Comparison of ENCODE assay signal across 13 cellular contexts in genomic region chr1:8533124-8533523, GRCh38.
A peak's percentile ranks its signal among the peaks of the same experiment; 100 is the strongest.
DNase-seq lines count a peak whose midpoint lies in the region; ATAC-seq and TF ChIP-seq lines count a peak whose summit lies in the region.
"Had no signal": no experiment of that assay in that cellular context is flagged by ENCODE, and none has a peak within 500 bp of the region (broad histone marks: within the 10 kb centered on the region; RNA-seq: fewer than 3 reads in every experiment).

No MANE protein-coding gene starts in this region.

- H3K4me3 ChIP-seq in Peyer's patch = no peak overlapping the region
- H3K4me3 ChIP-seq: smooth muscle cell had no signal

- no peaks in the 10 kb centered on the region for H3K9me3 ChIP-seq in Peyer's patch

- TF ChIP-seq CTCF in Peyer's patch (IDR thresholded peaks at IDR 0.05) = no peak
- no peak for TF ChIP-seq CTCF in foreskin keratinocyte (conservative IDR thresholded peaks at IDR 0.05)

- peak overlapping the region in 2 of 4 donors; percentile 0 to 55 for H3K27ac ChIP-seq in Peyer's patch
- H3K27ac ChIP-seq in foreskin keratinocyte = no peak overlapping the region

- ATAC-seq in GM21737 (IDR thresholded peaks at IDR 0.05; ENCODE audit: unreplicated experiment) = peak; percentile 59
- ATAC-seq in stimulated activated naive CD8-positive, alpha-beta T cell treated with anti-CD3 and anti-CD28 coated beads, Interleukin-15, Interleukin-2, amounts not matched to agents 100 U/mL and 50 U/mL, for 24 hours = peak; percentile 55
- no peak for ATAC-seq in foreskin keratinocyte
- ATAC-seq: effector memory CD8-positive, alpha-beta T cell had no signal

- no peaks in the 10 kb centered on the region for H3K27me3 Mint-ChIP-seq in activated T-cell treated with anti-CD3 and anti-CD28 coated beads, Interleukin-2, amount 50 U/mL, for 24 hours
- H3K27me3 Mint-ChIP-seq in T-helper 2 cell treated with Interferon-gamma antibody and Interleukin-4, amounts not matched to agents 5 μg/mL and 100 μg/mL, for 36 hours (ENCODE audit: low read depth) = no peaks in the 10 kb centered on the region
- H3K27me3 Mint-ChIP-seq: effector memory CD8-positive, alpha-beta T cell had no signal

- DNase-seq in activated T-cell treated with anti-CD3 and anti-CD28 coated beads, Interleukin-2, amount 50 U/mL, for 24 hours = no peak
- no peak for DNase-seq in activated T-cell treated with anti-CD3 and anti-CD28 coated beads, Interleukin-2, amount 50 U/mL, for 48 hours
- DNase-seq in T-helper 2 cell treated with Interferon-gamma antibody and Interleukin-4, amounts not matched to agents 5 μg/mL and 100 μg/mL, for 36 hours (ENCODE audit: low spot score) = no peak
- DNase-seq in stimulated activated naive CD8-positive, alpha-beta T cell treated with anti-CD3 and anti-CD28 coated beads, Interleukin-15, Interleukin-2, amounts not matched to agents 100 U/mL and 50 U/mL, for 24 hours = no peak
- no peak for DNase-seq in kidney glomerular epithelial cell (lab: John Stamatoyannopoulos, UW)
- no peak for DNase-seq in Peyer's patch
- no peak for DNase-seq in foreskin keratinocyte
- DNase-seq: ACHN; effector memory CD8-positive, alpha-beta T cell; NCI-H1092 treated with DMSO at 0.1 percent for 48 hours; stimulated activated CD8-positive, alpha-beta memory T cell treated with anti-CD3 and anti-CD28 coated beads, Interleukin-4, amount 100 ng/mL, for 48 hours had no signal

- H3K27ac Mint-ChIP-seq in activated T-cell treated with anti-CD3 and anti-CD28 coated beads, Interleukin-2, amount 50 U/mL, for 24 hours = peak overlapping the region; percentile 81
- H3K27ac Mint-ChIP-seq in T-helper 2 cell treated with Interferon-gamma antibody and Interleukin-4, amounts not matched to agents 5 μg/mL and 100 μg/mL, for 36 hours = peak overlapping the region; percentile 80
- H3K27ac Mint-ChIP-seq: effector memory CD8-positive, alpha-beta T cell had no signal

- H3K4me3 Mint-ChIP-seq in activated T-cell treated with anti-CD3 and anti-CD28 coated beads, Interleukin-2, amount 50 U/mL, for 24 hours = peak overlapping the region; percentile 28
- H3K4me3 Mint-ChIP-seq in T-helper 2 cell treated with Interferon-gamma antibody and Interleukin-4, amounts not matched to agents 5 μg/mL and 100 μg/mL, for 36 hours = peak overlapping the region; percentile 56
- H3K4me3 Mint-ChIP-seq: effector memory CD8-positive, alpha-beta T cell had no signal

- no peaks in the 10 kb centered on the region for H3K9me3 Mint-ChIP-seq in activated T-cell treated with anti-CD3 and anti-CD28 coated beads, Interleukin-2, amount 50 U/mL, for 24 hours
- no peaks in the 10 kb centered on the region for H3K9me3 Mint-ChIP-seq in T-helper 2 cell treated with Interferon-gamma antibody and Interleukin-4, amounts not matched to agents 5 μg/mL and 100 μg/mL, for 36 hours
- H3K9me3 Mint-ChIP-seq: effector memory CD8-positive, alpha-beta T cell had no signal

- H3K4me1 ChIP-seq in Peyer's patch (no peaks in the 10 kb centered on the region), foreskin keratinocyte (no peaks in the 10 kb centered on the region)

- no peak for TF ChIP-seq POLR2A in Peyer's patch (IDR thresholded peaks at IDR 0.05)

- H3K36me3 Mint-ChIP-seq in activated T-cell treated with anti-CD3 and anti-CD28 coated beads, Interleukin-2, amount 50 U/mL, for 24 hours (ENCODE audit: low read depth) = peaks cover 5% of the 10 kb centered on the region
- H3K36me3 Mint-ChIP-seq in T-helper 2 cell treated with Interferon-gamma antibody and Interleukin-4, amounts not matched to agents 5 μg/mL and 100 μg/mL, for 36 hours (ENCODE audit: low read depth) = peaks cover 18% of the 10 kb centered on the region

- no peaks in the 10 kb centered on the region for H3K36me3 ChIP-seq in Peyer's patch

- H3K27me3 ChIP-seq in Peyer's patch = no peaks in the 10 kb centered on the region
- no peaks in the 10 kb centered on the region for H3K27me3 ChIP-seq in foreskin keratinocyte

- peaks cover 41% of the 10 kb centered on the region for H3K4me1 Mint-ChIP-seq in activated T-cell treated with anti-CD3 and anti-CD28 coated beads, Interleukin-2, amount 50 U/mL, for 24 hours (ENCODE audit: low read depth)
- H3K4me1 Mint-ChIP-seq in T-helper 2 cell treated with Interferon-gamma antibody and Interleukin-4, amounts not matched to agents 5 μg/mL and 100 μg/mL, for 36 hours (ENCODE audit: low read depth) = peaks cover 32% of the 10 kb centered on the region
